15 cellular contexts compared by ENCODE assay signal in the genomic region with DNA sequence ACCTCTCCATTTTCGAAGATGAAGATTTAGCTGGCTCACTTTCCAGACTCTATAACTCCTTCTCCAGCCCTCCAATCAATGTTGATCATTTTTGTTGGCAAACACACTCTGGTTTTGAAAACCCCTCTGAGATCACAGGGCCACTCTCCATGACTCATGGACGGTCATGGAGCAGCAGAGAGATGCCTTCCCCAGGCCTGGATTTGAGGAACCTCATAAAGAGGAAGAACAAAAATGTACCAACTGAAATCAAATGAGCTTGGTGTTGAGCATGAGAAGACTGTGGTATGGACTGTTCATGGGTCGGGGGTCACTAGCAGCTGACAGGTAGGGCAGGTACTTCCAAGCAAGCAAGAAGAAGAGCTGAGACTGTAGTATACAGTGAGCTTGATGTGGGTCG.
"Had no signal": no experiment of that assay in that cellular context is flagged by ENCODE, and none has a peak within 500 bp of the region (broad histone marks: within the 10 kb centered on the region; RNA-seq: fewer than 3 reads in every experiment).

No MANE protein-coding gene starts in this region.

- H3K4me3 ChIP-seq: body of pancreas, coronary artery, heart left ventricle, sigmoid colon, suprapubic skin had no signal

- H3K4me1 ChIP-seq: body of pancreas, sigmoid colon, suprapubic skin had no signal

- H3K9me3 ChIP-seq: body of pancreas, heart left ventricle, sigmoid colon, suprapubic skin had no signal

- H3K36me3 ChIP-seq: heart left ventricle, sigmoid colon, suprapubic skin had no signal

- H3K27me3 ChIP-seq: body of pancreas, heart left ventricle, sigmoid colon, suprapubic skin had no signal

- ATAC-seq: body of pancreas; stimulated activated naive CD8-positive, alpha-beta T cell treated with anti-CD3 and anti-CD28 coated beads, Interleukin-15, Interleukin-2, amounts not matched to agents 100 U/mL and 50 U/mL, for 24 hours had no signal

- DNase-seq: activated CD4-positive, alpha-beta T cell treated with anti-CD3 and anti-CD28 coated beads, Interleukin-2, amount 50 U/mL, for 1 hour; activated CD4-positive, CD25-positive, alpha-beta regulatory T cell; activated naive CD4-positive, alpha-beta T cell treated with anti-CD3 and anti-CD28 coated beads, Interleukin-2, amount 10 ng/mL, durations not matched to agents 7 days and 5 days; amniotic stem cell; central memory CD4-positive, alpha-beta T cell; effector CD8-positive, alpha-beta T cell; foreskin melanocyte; heart left ventricle; islet precursor cell; sigmoid colon; stimulated activated CD8-positive, alpha-beta memory T cell treated with anti-CD3 and anti-CD28 coated beads, Interleukin-4, amount 100 ng/mL, for 48 hours; stimulated activated naive CD8-positive, alpha-beta T cell treated with anti-CD3 and anti-CD28 coated beads, Interleukin-15, Interleukin-2, amounts not matched to agents 100 U/mL and 50 U/mL, for 24 hours had no signal

- H3K27ac ChIP-seq: body of pancreas, coronary artery, sigmoid colon, suprapubic skin had no signal
